In genomic region chr6:99520855-99521556, GRCh38 we compare ENCODE assay signal across 8 cellular contexts. TPM values are rescaled to one million over a fixed set of nuclear protein-coding genes. Genes with fewer than 3 reads are reported as not detected.
DNase-seq lines count a peak whose midpoint lies in the region; ATAC-seq and TF ChIP-seq lines count a peak whose summit lies in the region.

No MANE protein-coding gene starts in this region.

- peak; percentile 44 to 62 (median 54) for DNase-seq in CD4-positive, alpha-beta T cell
- DNase-seq in NCI-H526 (lab: John Stamatoyannopoulos, UW) (peak; percentile 63 to 87), coronary artery (ENCODE audit: low spot score) (peak; percentile 92), left lobe of liver (ENCODE audit: low spot score) (peak; percentile 84)
- peak; percentile 81 for DNase-seq in activated CD4-positive, alpha-beta T cell treated with anti-CD3 and anti-CD28 coated beads, Interleukin-2, amount 10 ng/mL, durations not matched to agents 7 days and 5 days
- DNase-seq in stimulated activated CD4-positive, alpha-beta T cell treated with anti-CD3 and anti-CD28 coated beads, Interleukin-2, amount 100 ng/mL, for 4 hours (ENCODE audit: low read depth), result peak; percentile 14

- TF ChIP-seq CTCF in CD4-positive, alpha-beta T cell (IDR thresholded peaks at IDR 0.05), result peak; percentile 95
- peak; percentile 69 for TF ChIP-seq CTCF in coronary artery (IDR thresholded peaks at IDR 0.05)

- POLR2A ChIA-PET in CD4-positive, alpha-beta T cell (lab: Charles Lee), result interaction anchor here (0.7 to 3.8 kb wide), 7 partner anchors 10 to 125 kb away, joined by 3 to 30 read pairs (median 4); partner anchors contain the start of genes CCNC and PNISR
- POLR2A ChIA-PET in activated CD4-positive, alpha-beta T cell treated with anti-CD3 and anti-CD28 coated beads, Interleukin-2, amount 10 ng/mL, durations not matched to agents 7 days and 5 days (lab: Charles Lee), result no interaction called here

- peaks cover 40% of the 10 kb centered on the region for H3K4me1 Mint-ChIP-seq in CD4-positive, alpha-beta T cell (ENCODE audit: low read depth)
- H3K4me1 Mint-ChIP-seq in activated CD4-positive, alpha-beta T cell treated with anti-CD3 and anti-CD28 coated beads, Interleukin-2, amount 10 ng/mL, durations not matched to agents 7 days and 5 days, result peaks cover 29% of the 10 kb centered on the region

- no peaks in the 10 kb centered on the region for H3K9me3 Mint-ChIP-seq in CD4-positive, alpha-beta T cell
- H3K9me3 Mint-ChIP-seq in activated CD4-positive, alpha-beta T cell treated with anti-CD3 and anti-CD28 coated beads, Interleukin-2, amount 10 ng/mL, durations not matched to agents 7 days and 5 days, result no peaks in the 10 kb centered on the region

- no peaks in the 10 kb centered on the region for H3K27me3 Mint-ChIP-seq in CD4-positive, alpha-beta T cell
- H3K27me3 Mint-ChIP-seq in activated CD4-positive, alpha-beta T cell treated with anti-CD3 and anti-CD28 coated beads, Interleukin-2, amount 10 ng/mL, durations not matched to agents 7 days and 5 days, result peaks cover 8% of the 10 kb centered on the region

- H3K27me3 ChIP-seq in CD4-positive, alpha-beta T cell (ENCODE audit: control insufficient read depth, insufficient read depth, low read length), result no peaks in the 10 kb centered on the region

- peak overlapping the region; percentile 95 for H3K4me3 Mint-ChIP-seq in CD4-positive, alpha-beta T cell
- H3K4me3 Mint-ChIP-seq in activated CD4-positive, alpha-beta T cell treated with anti-CD3 and anti-CD28 coated beads, Interleukin-2, amount 10 ng/mL, durations not matched to agents 7 days and 5 days, result peak overlapping the region; percentile 94

- H3K4me3 ChIP-seq in coronary artery, result peak overlapping the region; percentile 81

- H3K27ac Mint-ChIP-seq in CD4-positive, alpha-beta T cell, result peak overlapping the region; percentile 86
- peak overlapping the region; percentile 97 for H3K27ac Mint-ChIP-seq in activated CD4-positive, alpha-beta T cell treated with anti-CD3 and anti-CD28 coated beads, Interleukin-2, amount 10 ng/mL, durations not matched to agents 7 days and 5 days

- peak overlapping the region; percentile 43 for H3K27ac ChIP-seq in CD4-positive, alpha-beta T cell (ENCODE audit: low read depth, low read length)
- peak overlapping the region; percentile 88 to 92 for H3K27ac ChIP-seq in coronary artery

- CTCF ChIA-PET in CD4-positive, alpha-beta T cell (lab: Charles Lee), result interaction anchor here (0.6 to 3.2 kb wide), 10 partner anchors 8 to 68 kb away, joined by 3 to 9 read pairs (median 4); partner anchors contain the start of gene CCNC
- CTCF ChIA-PET in activated CD4-positive, alpha-beta T cell treated with anti-CD3 and anti-CD28 coated beads, Interleukin-2, amount 10 ng/mL, durations not matched to agents 7 days and 5 days (lab: Charles Lee), result interaction anchor here (0.6 to 1.7 kb wide), 7 partner anchors 9 to 102 kb away, joined by 3 to 6 read pairs (median 3); no protein-coding TSS in a partner anchor

- intact Hi-C loops in CD4-positive, alpha-beta T cell (cut with DNase I, micrococcal nuclease), result loop anchor here in 1 of 2 experiments (5.0 kb wide), 1 partner anchor 34 kb away; no protein-coding TSS in a partner anchor

- H3K36me3 Mint-ChIP-seq in CD4-positive, alpha-beta T cell (ENCODE audit: low read depth), result peaks cover 9% of the 10 kb centered on the region
- H3K36me3 Mint-ChIP-seq in activated CD4-positive, alpha-beta T cell treated with anti-CD3 and anti-CD28 coated beads, Interleukin-2, amount 10 ng/mL, durations not matched to agents 7 days and 5 days (ENCODE audit: low read depth), result peaks cover 4% of the 10 kb centered on the region

- ATAC-seq in CD4-positive, alpha-beta T cell (ENCODE audit: poor library complexity), result peak; percentile 91
- ATAC-seq in GM19351 (IDR thresholded peaks at IDR 0.05; ENCODE audit: unreplicated experiment) (peak; percentile 88), HG03469 (IDR thresholded peaks at IDR 0.05; ENCODE audit: unreplicated experiment) (peak; percentile 98), left lobe of liver (peak; percentile 95)

- H3K9me3 ChIP-seq in CD4-positive, alpha-beta T cell (ENCODE audit: control insufficient read depth, low read length), result no peaks in the 10 kb centered on the region

RNA-seq across cellular contexts. Expression of gene USP45, which starts 5.8 kb away (rescaled TPM):
- total RNA-seq in CD4-positive, alpha-beta T cell, result 1 to 10 TPM; 7.0 to 8.0 TPM
- 10 to 100 TPM in 1 of 2 experiments, 1 to 10 TPM in 1; 7.3 to 10.8 TPM for total RNA-seq in activated CD4-positive, alpha-beta T cell treated with anti-CD3 and anti-CD28 coated beads, Interleukin-2, amount 10 ng/mL, durations not matched to agents 7 days and 5 days
- 5.5 TPM for total RNA-seq in left lobe of liver

RNA-seq across cellular contexts. Expression of gene CCNC, which starts 47.5 kb away (rescaled TPM):
- total RNA-seq in CD4-positive, alpha-beta T cell, result 10 to 100 TPM; 40.5 to 42.6 TPM
- 10 to 100 TPM; 29.3 to 34.8 TPM for total RNA-seq in activated CD4-positive, alpha-beta T cell treated with anti-CD3 and anti-CD28 coated beads, Interleukin-2, amount 10 ng/mL, durations not matched to agents 7 days and 5 days
- total RNA-seq in left lobe of liver, result 32.3 TPM

Comparison
In these comparisons a context has a peak if more than half of its experiments do, and no peak if none do; other contexts are left out.
1. Peak in every context shown above with its lines: DNase-seq, ATAC-seq, H3K4me3 ChIP-seq and H3K27ac ChIP-seq.
2. DNase-seq: peak in every context shown above with its lines; median percentile 92 in coronary artery; 84 in left lobe of liver; 81 in activated CD4-positive, alpha-beta T cell treated with anti-CD3 and anti-CD28 coated beads, Interleukin-2, amount 10 ng/mL, durations not matched to agents 7 days and 5 days; 75 in NCI-H526; 54 in CD4-positive, alpha-beta T cell; 14 in stimulated activated CD4-positive, alpha-beta T cell treated with anti-CD3 and anti-CD28 coated beads, Interleukin-2, amount 100 ng/mL, for 4 hours.